In the genomic region with DNA sequence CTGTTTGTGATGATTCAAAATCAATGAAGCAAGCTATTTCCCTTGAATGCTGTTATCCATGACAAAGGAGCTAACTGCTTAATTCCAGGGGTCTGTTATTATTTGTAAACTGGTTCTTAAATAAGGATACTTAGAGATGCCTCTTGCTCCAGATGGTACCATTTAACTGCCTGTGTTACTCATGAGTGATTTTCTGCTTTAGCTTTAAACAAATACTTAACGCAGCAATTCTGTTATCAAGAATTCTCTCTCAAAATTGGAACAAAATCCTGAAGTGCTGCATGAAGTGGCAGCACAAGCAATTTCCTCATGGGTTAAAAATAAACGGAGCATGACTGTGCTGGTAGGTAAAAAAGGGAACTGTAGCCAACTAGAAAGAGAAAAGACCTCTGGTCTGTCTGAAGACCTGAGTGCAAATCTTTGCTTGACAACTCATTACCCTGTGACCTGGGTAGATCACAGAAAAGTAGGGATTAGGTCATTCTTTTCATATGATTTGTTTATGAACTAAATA, we compare ENCODE assay signal across 8 cellular contexts.
DNase-seq lines count a peak whose midpoint lies in the region; ATAC-seq and TF ChIP-seq lines count a peak whose summit lies in the region.

No MANE protein-coding gene starts in this region.

- H4K20me1 ChIP-seq in BLaER1 = no peaks in the 10 kb centered on the region

- TF ChIP-seq CTCF in GM20000 (IDR thresholded peaks at IDR 0.05; ENCODE audit: extremely low read depth, missing control alignments) (no peak), neutrophil (IDR thresholded peaks at IDR 0.05) (no peak)

- DNase-seq in GM20000 (ENCODE audit: low spot score) = peak; percentile 30
- peak; percentile 90 for DNase-seq in SKM-1 (lab: John Stamatoyannopoulos, UW; ENCODE audit: unreplicated experiment)
- no peak for DNase-seq in stimulated activated naive CD4-positive, alpha-beta T cell treated with Interleukin-2 at 50 U/mL for 16 hours (lab: John Stamatoyannopoulos, UW)
- DNase-seq in SK-N-DZ (ENCODE audit: low spot score) = no peak
- no peak for DNase-seq in OCI-M2 (lab: John Stamatoyannopoulos, UW; ENCODE audit: unreplicated experiment)

- H3K9me3 ChIP-seq in BLaER1 = no peaks in the 10 kb centered on the region
- H3K9me3 ChIP-seq in neutrophil = no peaks in the 10 kb centered on the region

- H3K9ac ChIP-seq in BLaER1 = no peak overlapping the region

- H3K36me3 ChIP-seq in BLaER1 (no peaks in the 10 kb centered on the region), neutrophil (no peaks in the 10 kb centered on the region)

- peak; percentile 95 for ATAC-seq in HG03469 (IDR thresholded peaks at IDR 0.05; ENCODE audit: unreplicated experiment)

- H3K4me1 ChIP-seq in BLaER1 (peaks cover 14% of the 10 kb centered on the region), neutrophil (ENCODE audit: control insufficient read depth in 1 of 2, insufficient read depth in 1 of 2, low read depth in 1 of 2, low read length in 1 of 2) (peaks cover 12 to 20% of the 10 kb centered on the region in 2 experiments)

- H3K4me2 ChIP-seq in BLaER1 = peak overlapping the region; percentile 55

- H3K27me3 ChIP-seq in BLaER1 (no peaks in the 10 kb centered on the region), neutrophil (no peaks in the 10 kb centered on the region)

- H3K4me3 ChIP-seq in BLaER1 (no peak overlapping the region), neutrophil (ENCODE audit: low read depth in 1 of 2, low read length in 1 of 2) (peak overlapping the region; percentile 44 to 52)

- no peak overlapping the region for H3K27ac ChIP-seq in BLaER1
- H3K27ac ChIP-seq in neutrophil = peak overlapping the region; percentile 68

Comparison
In these comparisons a context has a peak if more than half of its experiments do, and no peak if none do; other contexts are left out.
1. DNase-seq: peak in GM20000 (single experiment) and SKM-1 (single experiment); none in stimulated activated naive CD4-positive, alpha-beta T cell treated with Interleukin-2 at 50 U/mL for 16 hours (single experiment), SK-N-DZ (single experiment) and OCI-M2 (single experiment).